ENCODE assay signal across 6 cellular contexts in genomic region chr9:121587863-121588262, GRCh38.
"Had no signal": no experiment of that assay in that cellular context is flagged by ENCODE, and none has a peak within 500 bp of the region (broad histone marks: within the 10 kb centered on the region; RNA-seq: fewer than 3 reads in every experiment).

No MANE protein-coding gene starts in this region.

- H3K27ac Mint-ChIP-seq: GM23338, IgD-negative memory B cell had no signal

- H3K4me3 Mint-ChIP-seq: GM23338, IgD-negative memory B cell had no signal

- H3K4me3 ChIP-seq: GM23338, HAP-1 had no signal

- H3K4me2 ChIP-seq: GM23338 had no signal

- ATAC-seq: GM23338, HCT116 had no signal

- H3K9me3 Mint-ChIP-seq: GM23338 had no signal

- H3K4me1 ChIP-seq: HAP-1 had no signal

- H3K36me3 Mint-ChIP-seq: IgD-negative memory B cell had no signal

- H2AFZ ChIP-seq: GM23338 had no signal

- H3K9me3 ChIP-seq: HAP-1 had no signal

- H3K36me3 ChIP-seq: HAP-1 had no signal

- DNase-seq: H7, KBM-7 had no signal

- H3K4me1 Mint-ChIP-seq: IgD-negative memory B cell had no signal
